In the genomic region with DNA sequence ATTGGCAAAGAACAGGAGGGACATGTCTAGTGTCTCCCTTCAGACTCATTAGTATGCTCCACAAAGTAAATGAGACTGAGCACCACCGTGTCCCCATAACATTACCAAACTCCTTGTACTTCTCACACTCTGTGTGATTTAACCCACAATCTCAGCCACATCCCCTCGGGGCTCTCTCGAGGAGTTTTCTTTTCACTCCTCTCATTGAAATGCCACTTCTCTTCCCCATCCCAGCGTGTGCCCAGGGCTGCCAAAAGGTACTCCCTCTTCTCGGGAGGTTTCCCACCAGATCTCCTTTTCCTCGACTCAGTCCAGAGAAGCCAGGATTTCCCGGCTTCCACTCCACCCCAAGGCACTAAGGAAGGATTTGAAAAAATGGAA, we compare ENCODE assay signal across 8 cellular contexts. TPM values are rescaled to one million over a fixed set of nuclear protein-coding genes. Genes with fewer than 3 reads are reported as not detected.
DNase-seq lines count a peak whose midpoint lies in the region; ATAC-seq and TF ChIP-seq lines count a peak whose summit lies in the region.

No MANE protein-coding gene starts in this region.

- H3F3A ChIP-seq in PC-9 (ENCODE audit: insufficient read depth, low read depth) = 0 out of 2 replicates have a peak, but pooled peaks cover 9% of the 10 kb centered on the region

- ATAC-seq in GM21717 (IDR thresholded peaks at IDR 0.05; ENCODE audit: unreplicated experiment) = no peak

- H3K9ac ChIP-seq in mucosa of rectum (ENCODE audit: low read depth in 1 of 2, low read length in 2 of 2) = peak overlapping the region; percentile 81 to 92

- H2AFZ ChIP-seq in PC-9 = peak overlapping the region; percentile 71

- intact Hi-C loops in PC-9 (cut with micrococcal nuclease; ENCODE audit: unreplicated experiment) = loop anchor here (1.0 kb wide), 1 partner anchor 400 kb away; no protein-coding TSS in a partner anchor

- TF ChIP-seq CTCF in PC-9 (conservative IDR thresholded peaks at IDR 0.05) (no peak), coronary artery (IDR thresholded peaks at IDR 0.05) (no peak)

- peaks cover 56% of the 10 kb centered on the region for H3K79me2 ChIP-seq in PC-9 (ENCODE audit: low read depth)

- H3K27me3 ChIP-seq in PC-9 (ENCODE audit: insufficient read depth, low read depth) (no peaks in the 10 kb centered on the region), mucosa of rectum (ENCODE audit: control insufficient read depth in 2 of 2, insufficient read depth in 2 of 2, low read length in 2 of 2) (peaks cover 0 to 4% of the 10 kb centered on the region in 2 donors)

- H3K4me3 ChIP-seq in PC-9 (peak overlapping the region; percentile 74), coronary artery (peak overlapping the region; percentile 84), mucosa of rectum (ENCODE audit: low read length in 2 of 2) (peak overlapping the region; percentile 78 to 87)

- POLR2A ChIA-PET in PC-9 (lab: Charles Lee; ENCODE audit: unreplicated experiment) = interaction anchor here (0.6 kb wide), 1 partner anchor 496 kb away, joined by 4 read pairs; no protein-coding TSS in a partner anchor

- DNase-seq in DMS 273 (lab: John Stamatoyannopoulos, UW; ENCODE audit: unreplicated experiment) (peak; percentile 37), DMS 273 treated with DMSO at 0.1 percent for 48 hours (lab: John Stamatoyannopoulos, UW) (no peak), PC-9 (no peak), coronary artery (ENCODE audit: low spot score) (no peak), GM19238 (ENCODE audit: insufficient read length, low spot score) (no peak), OCI-M2 (lab: John Stamatoyannopoulos, UW; ENCODE audit: unreplicated experiment) (no peak)

- no peaks in the 10 kb centered on the region for H3K9me2 ChIP-seq in PC-9 (ENCODE audit: insufficient read depth)

- CTCF ChIA-PET in PC-9 (lab: Charles Lee) = interaction anchor here (4.1 kb wide), 1 partner anchor 38 kb away, joined by 44 read pairs; no protein-coding TSS in a partner anchor

- H3K27ac ChIP-seq in PC-9 (peak overlapping the region; percentile 10), coronary artery (peak overlapping the region; percentile 92 to 96), mucosa of rectum (ENCODE audit: low read depth in 2 of 2, low read length in 2 of 2) (peak overlapping the region; percentile 71 to 72)

- H3K9me3 ChIP-seq in PC-9 (ENCODE audit: insufficient read depth, low read depth) (no peaks in the 10 kb centered on the region), mucosa of rectum (ENCODE audit: control insufficient read depth in 2 of 2, low read length in 2 of 2) (no peaks in the 10 kb centered on the region)

- H3K36me3 ChIP-seq in PC-9 (ENCODE audit: low read depth) (peaks cover 18% of the 10 kb centered on the region), mucosa of rectum (ENCODE audit: control insufficient read depth in 2 of 2, insufficient read depth in 2 of 2, low read length in 2 of 2) (no peaks in the 10 kb centered on the region)

- peak overlapping the region; percentile 80 for H3K4me2 ChIP-seq in PC-9

- no TSS peak for BruUV-seq in PC-9 (replicated peaks; lab: Mats Ljungman, UMichigan)

- H4K20me1 ChIP-seq in PC-9 (ENCODE audit: insufficient read depth) = peaks cover 36% of the 10 kb centered on the region

- peaks cover 22% of the 10 kb centered on the region for H3K4me1 ChIP-seq in PC-9 (replicated peaks; ENCODE audit: insufficient read depth)
- peaks cover 4 to 11% of the 10 kb centered on the region in 2 donors for H3K4me1 ChIP-seq in mucosa of rectum (ENCODE audit: control insufficient read depth in 2 of 2, insufficient read depth in 2 of 2, low read length in 2 of 2)

RNA-seq across cellular contexts. Expression of a gene that starts 1.1 kb away (rescaled TPM):
- 81.7 and 109 TPM in 2 replicates for total RNA-seq in PC-9 (2021)

Comparison
In these comparisons a context has a peak if more than half of its experiments do, and no peak if none do; other contexts are left out.
1. H3K27ac ChIP-seq: peak in every context shown above with its lines; median percentile 94 in coronary artery; 72 in mucosa of rectum; 10 in PC-9.